8 cellular contexts compared by ENCODE assay signal in genomic region chr3:139389552-139390368, GRCh38.
A peak's percentile ranks its signal among the peaks of the same experiment; 100 is the strongest.
DNase-seq lines count a peak whose midpoint lies in the region; ATAC-seq and TF ChIP-seq lines count a peak whose summit lies in the region.

Gene COPB2, minus strand, starts transcription at chr3:139389647. Its CDS starts 97 bp downstream, at chr3:139389550.

- ATAC-seq in GM19035 (IDR thresholded peaks at IDR 0.05; ENCODE audit: unreplicated experiment) (peak; percentile 98), HG03354 (IDR thresholded peaks at IDR 0.05; ENCODE audit: poor library complexity, severe bottlenecking, unreplicated experiment) (peak; percentile 98)
- peak; percentile 93 to 96 for ATAC-seq in activated CD4-positive, CD25-positive, alpha-beta regulatory T cell treated with anti-CD3 and anti-CD28 coated beads, Interleukin-2, amount 50 U/mL, for 24 hours

- DNase-seq in AG09319 (ENCODE audit: extremely low read depth, low read depth) (peak; percentile 99), NCI-H446 treated with DMSO at 0.1 percent for 48 hours (lab: John Stamatoyannopoulos, UW) (peak; percentile 98), cerebellar cortex (ENCODE audit: low spot score) (peak; percentile 99), iris pigment epithelial cell (ENCODE audit: low read depth) (peak; percentile 99)
- DNase-seq in stimulated activated CD4-positive, alpha-beta T cell treated with anti-CD3 and anti-CD28 coated beads, Interleukin-12 subunit alpha, Interleukin-12 subunit beta, amount 100 ng/mL, for 24 hours (ENCODE audit: low read depth in 2 of 2), result peak; percentile 95 to 98

- no peak for TF ChIP-seq CTCF in AG09319 (IDR thresholded peaks at IDR 0.05; ENCODE audit: low read depth, low read length)

Comparison
In these comparisons a context has a peak if more than half of its experiments do, and no peak if none do; other contexts are left out.
1. Peak in every context shown above with its lines: DNase-seq and ATAC-seq.